8 cellular contexts compared by ENCODE assay signal in genomic region chr20:50153153-50153499, GRCh38. TPM values are rescaled to one million over a fixed set of nuclear protein-coding genes. Genes with fewer than 3 reads are reported as not detected.
DNase-seq lines count a peak whose midpoint lies in the region; ATAC-seq, FAIRE-seq and TF ChIP-seq lines count a peak whose summit lies in the region.

No MANE protein-coding gene starts in this region.

- peak overlapping the region; percentile 63; the same call in 1 of the 2 replicates for H3K27ac ChIP-seq in ACC112 (ENCODE audit: low read depth, low read length)
- H3K27ac ChIP-seq in spleen: peak overlapping the region; percentile 79 to 95 (median 92)

- H3K36me3 ChIP-seq in ACC112 (ENCODE audit: insufficient read depth, low read length) (no peaks in the 10 kb centered on the region; the same call in 1 of the 2 replicates), spleen (peaks cover 0 to 32% (median 2%) of the 10 kb centered on the region in 6 donors)

- H3K9me3 ChIP-seq in T-helper 17 cell (ENCODE audit: control insufficient read depth, low read length, poor library complexity, severe bottlenecking) (no peaks in the 10 kb centered on the region), spleen (no peaks in the 10 kb centered on the region)

- H3K27me3 Mint-ChIP-seq in T-helper 17 cell: no peaks in the 10 kb centered on the region

- no peak for FAIRE-seq in GM12892 (lab: Jason Lieb, UNC)

- TF ChIP-seq POLR2A in spleen (IDR thresholded peaks at IDR 0.05): no peak
- no peak for TF ChIP-seq POLR2A in GM12892 (IDR thresholded peaks at IDR 0.05; ENCODE audit: low read depth, low read length)

- H3K4me3 ChIP-seq in ACC112 (ENCODE audit: low read depth, low read length) (peak overlapping the region; percentile 89), spleen (peak overlapping the region; percentile 81 to 98 (median 90))

- H3K79me2 ChIP-seq in ACC112 (ENCODE audit: control insufficient read depth, insufficient read depth, low read length, unreplicated experiment): peaks cover 53% of the 10 kb centered on the region

- H3K27me3 ChIP-seq in ACC112 (ENCODE audit: insufficient read depth, low read length): no peaks in the 10 kb centered on the region
- H3K27me3 ChIP-seq in spleen (replicated peaks in 1 of 7): no peaks in the 10 kb centered on the region

- ATAC-seq in GM19455 (IDR thresholded peaks at IDR 0.05; ENCODE audit: unreplicated experiment) (peak; percentile 12), T-helper 17 cell (no peak)

- DNase-seq in T-helper 17 cell (no peak), hepatic stellate cell (ENCODE audit: low spot score) (peak; percentile 36), spleen (no peak), cerebellar cortex (ENCODE audit: low spot score) (no peak), DMS153 treated with DMSO at 0.1 percent for 48 hours (lab: John Stamatoyannopoulos, UW; ENCODE audit: unreplicated experiment) (no peak), GM12892 (ENCODE audit: insufficient read length) (no peak)

- H3K4me1 Mint-ChIP-seq in T-helper 17 cell: peaks cover 46% of the 10 kb centered on the region

- peak overlapping the region; percentile 95 for H3K4me3 Mint-ChIP-seq in T-helper 17 cell

- peak overlapping the region; percentile 97 for H3K27ac Mint-ChIP-seq in T-helper 17 cell

- H2AFZ ChIP-seq in ACC112 (ENCODE audit: low read length, unreplicated experiment): peak overlapping the region; percentile 29

- 0 to 1% (median 0%) methylated on average over 10 to 18 of the region's 18 CpGs for WGBS in spleen, 5 donors

- intact Hi-C loops in spleen (cut with DNase I; ENCODE audit: low total_unique reads): no loop called here

- TF ChIP-seq CTCF in spleen (IDR thresholded peaks at IDR 0.05 in 8 of 11, conservative IDR thresholded peaks at IDR 0.05 in 3 of 11): no peak

- no peaks in the 10 kb centered on the region for H3K36me3 Mint-ChIP-seq in T-helper 17 cell (ENCODE audit: low read depth)

- H3K4me1 ChIP-seq in ACC112 (ENCODE audit: control insufficient read depth, insufficient read depth, low read length, unreplicated experiment) (peaks cover 37% of the 10 kb centered on the region), spleen (peaks cover 19 to 61% (median 56%) of the 10 kb centered on the region in 6 donors)

RNA-seq across cellular contexts. Expression of gene PEDS1, which starts 0.4 kb away (rescaled TPM):
- total RNA-seq in T-helper 17 cell: 10 to 100 TPM; 14.3 to 22.6 TPM
- 10 to 100 TPM; 15.3 to 24.8 (median 20.3) TPM for total RNA-seq in spleen
- 10 to 100 TPM in 2 of 3 donors, 1 to 10 TPM in 1; 9.6 to 14.3 (median 12.2) TPM for polyA plus RNA-seq in spleen
- polyA plus RNA-seq in GM12892 (2012; ENCODE audit: missing spikeins): 10.3 TPM

RNA-seq across cellular contexts. Expression of gene CEBPB, which starts 37.5 kb away (rescaled TPM):
- total RNA-seq in T-helper 17 cell (10 to 100 TPM; 18.1 to 32.8 TPM), spleen (100 to 1,000 TPM in 5 of 7 donors, 10 to 100 TPM in 2; 64.7 to 273 (median 145) TPM)
- polyA plus RNA-seq in spleen: 10 to 100 TPM; 24.2 to 26.0 (median 25.3) TPM
- polyA plus RNA-seq in GM12892 (2012; ENCODE audit: missing spikeins): 0.47 TPM

RNA-seq across cellular contexts. Expression of gene UBE2V1, which starts 40.2 kb away (rescaled TPM):
- total RNA-seq in T-helper 17 cell (100 to 1,000 TPM; 124 to 151 TPM), spleen (100 to 1,000 TPM; 110 to 140 (median 131) TPM)
- 10 to 100 TPM; 62.3 to 76.9 (median 69.5) TPM for polyA plus RNA-seq in spleen
- 120 TPM for polyA plus RNA-seq in GM12892 (2012; ENCODE audit: missing spikeins)
